Comparison of ENCODE assay signal across 8 cellular contexts in genomic region chr1:230632273-230632873, GRCh38. TPM values are rescaled to one million over a fixed set of nuclear protein-coding genes. Genes with fewer than 3 reads are reported as not detected.
A peak's percentile ranks its signal among the peaks of the same experiment; 100 is the strongest.
DNase-seq lines count a peak whose midpoint lies in the region; ATAC-seq and TF ChIP-seq lines count a peak whose summit lies in the region.

No MANE protein-coding gene starts in this region.

- no peak for TF ChIP-seq POLR2A in tibial nerve (IDR thresholded peaks at IDR 0.05)

- H3K27ac ChIP-seq in thoracic aorta: no peak overlapping the region
- no peak overlapping the region for H3K27ac ChIP-seq in tibial nerve

- TF ChIP-seq CTCF in AG10803 (conservative IDR thresholded peaks at IDR 0.05; ENCODE audit: low read length) (peak; percentile 58), GM12875 (IDR thresholded peaks at IDR 0.05; ENCODE audit: borderline replicate concordance, insufficient read depth, low read depth, low read length) (peak; percentile 58), WTC11 (IDR thresholded peaks at IDR 0.05) (0 out of 2 replicates have a peak, but pooled peaks have one; percentile 17), thoracic aorta (IDR thresholded peaks at IDR 0.05) (peak; percentile 14), tibial nerve (IDR thresholded peaks at IDR 0.05) (peak in 2 of 5 experiments; percentile 14 to 25)

- H3K27ac Mint-ChIP-seq in WTC11: no peak overlapping the region

- POLR2A ChIA-PET in WTC11 (lab: Charles Lee): no interaction called here

- no peaks in the 10 kb centered on the region for H3K36me3 Mint-ChIP-seq in WTC11

- H3K27me3 Mint-ChIP-seq in WTC11 (ENCODE audit: low read depth): peaks cover under 1% of the 10 kb centered on the region

- H3K4me1 Mint-ChIP-seq in WTC11: peaks cover 4% of the 10 kb centered on the region; the same call in 1 of the 2 replicates

- H3K4me1 ChIP-seq in thoracic aorta (ENCODE audit: control insufficient read depth in 1 of 2, low read depth in 2 of 2): no peaks in the 10 kb centered on the region
- no peaks in the 10 kb centered on the region for H3K4me1 ChIP-seq in tibial nerve

- CTCF ChIA-PET in WTC11 (lab: Charles Lee): interaction anchor here (2.0 kb wide), 1 partner anchor 10 kb away, joined by 5 read pairs; the partner anchor contains the start of gene COG2

- 53 to 68% methylated on average over 4 of the region's 4 CpGs for WGBS in tibial nerve, 2 donors

- H3K9me3 Mint-ChIP-seq in WTC11: no peaks in the 10 kb centered on the region

- no peak for TF ChIP-seq EP300 in tibial nerve (IDR thresholded peaks at IDR 0.05)

- DNase-seq in AG10803 (ENCODE audit: low read depth) (peak; percentile 20), NCI-H1417 treated with DMSO at 0.1 percent for 48 hours (lab: John Stamatoyannopoulos, UW) (peak; percentile 10), WTC11 (ENCODE audit: low spot score) (no peak), hepatic stellate cell (ENCODE audit: low spot score) (peak; percentile 16), thoracic aorta (ENCODE audit: low spot score) (no peak), tibial nerve (ENCODE audit: low spot score in 2 of 2) (no peak)

- H3K36me3 ChIP-seq in thoracic aorta: no peaks in the 10 kb centered on the region
- no peaks in the 10 kb centered on the region for H3K36me3 ChIP-seq in tibial nerve

- ATAC-seq in WTC11 (peak; percentile 95), thoracic aorta (ENCODE audit: insufficient number of reproducible peaks, low FRiP score, low read depth) (no peak), GM21723 (IDR thresholded peaks at IDR 0.05; ENCODE audit: unreplicated experiment) (no peak)

- H3K9me3 ChIP-seq in thoracic aorta (no peaks in the 10 kb centered on the region), tibial nerve (no peaks in the 10 kb centered on the region)

- H3K4me3 Mint-ChIP-seq in WTC11: no peak overlapping the region

- H3K4me3 ChIP-seq in AG10803 (ENCODE audit: low read length): no peak overlapping the region
- no peak overlapping the region for H3K4me3 ChIP-seq in GM12875 (ENCODE audit: low read depth, low read length)
- H3K4me3 ChIP-seq in thoracic aorta: no peak overlapping the region
- no peak overlapping the region for H3K4me3 ChIP-seq in tibial nerve

- H3K27me3 ChIP-seq in thoracic aorta (replicated peaks; ENCODE audit: insufficient read depth) (no peaks in the 10 kb centered on the region), tibial nerve (peaks cover 0 to 7% of the 10 kb centered on the region in 2 donors)

TF ChIP-seq in WTC11, 78 proteins besides CTCF, POLR2A, EP300 and RAD21:
- no peak for TF ChIP-seq FOXP4 (CRISPR knock-in tag; IDR thresholded peaks at IDR 0.05)
- TF ChIP-seq, protein P1, sequence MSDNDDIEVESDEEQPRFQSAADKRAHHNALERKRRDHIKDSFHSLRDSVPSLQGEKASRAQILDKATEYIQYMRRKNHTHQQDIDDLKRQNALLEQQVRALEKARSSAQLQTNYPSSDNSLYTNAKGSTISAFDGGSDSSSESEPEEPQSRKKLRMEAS (CRISPR knock-in tag; IDR thresholded peaks at IDR 0.05): no peak
- no peak for TF ChIP-seq ZNF219 (CRISPR knock-in tag; IDR thresholded peaks at IDR 0.05; ENCODE audit: borderline replicate concordance)
- no peak for TF ChIP-seq ZNF396 (CRISPR knock-in tag; IDR thresholded peaks at IDR 0.05; ENCODE audit: borderline replicate concordance)
- TF ChIP-seq NFYB (CRISPR knock-in tag; conservative IDR thresholded peaks at IDR 0.05; ENCODE audit: low read depth): no peak
- no peak for TF ChIP-seq IRF1 (CRISPR knock-in tag; IDR thresholded peaks at IDR 0.05)
- no peak for TF ChIP-seq ZNF317 (CRISPR knock-in tag; IDR thresholded peaks at IDR 0.05; ENCODE audit: borderline replicate concordance, low read depth)
- TF ChIP-seq SOX15 (CRISPR knock-in tag; IDR thresholded peaks at IDR 0.05): no peak
- no peak for TF ChIP-seq E2F5 (CRISPR knock-in tag; IDR thresholded peaks at IDR 0.05)
- no peak for TF ChIP-seq NR2C2 (CRISPR knock-in tag; IDR thresholded peaks at IDR 0.05)

RNA-seq across cellular contexts. Expression of gene COG2, which starts 9.9 kb away (rescaled TPM):
- total RNA-seq in WTC11 (2021) (30.9 to 32.0 TPM (median 31.1 TPM) in 3 replicates), thoracic aorta (10 to 100 TPM; 22.9 to 31.0 TPM), tibial nerve (10 to 100 TPM; 16.6 to 27.3 (median 20.5) TPM)

Comparison
In these comparisons a context has a peak if more than half of its experiments do, and no peak if none do; other contexts are left out.
1. DNase-seq: peak in AG10803 (single experiment), NCI-H1417 treated with DMSO at 0.1 percent for 48 hours (single experiment) and hepatic stellate cell (single experiment); none in WTC11 (single experiment), thoracic aorta (single experiment) and tibial nerve (0 of 2).